ENCODE assay signal across 12 cellular contexts in genomic region chr19:24159707-24160106, GRCh38.
DNase-seq lines count a peak whose midpoint lies in the region; ATAC-seq and TF ChIP-seq lines count a peak whose summit lies in the region.
"Had no signal": no experiment of that assay in that cellular context is flagged by ENCODE, and none has a peak within 500 bp of the region (broad histone marks: within the 10 kb centered on the region; RNA-seq: fewer than 3 reads in every experiment).

No MANE protein-coding gene starts in this region.

- peaks cover 0 to 100% (median 7%) of the 10 kb centered on the region in 11 donors for H3K9me3 ChIP-seq in heart right ventricle
- peaks cover 0 to 14% of the 10 kb centered on the region in 2 donors for H3K9me3 ChIP-seq in right atrium auricular region
- no peaks in the 10 kb centered on the region for H3K9me3 ChIP-seq in OCI-LY1 (ENCODE audit: low read length)
- no peaks in the 10 kb centered on the region for H3K9me3 ChIP-seq in fibroblast of lung (ENCODE audit: control insufficient read depth, insufficient read depth, low read depth, low read length)

- peaks cover 0 to 44% (median 0%) of the 10 kb centered on the region in 9 donors for H3K36me3 ChIP-seq in heart right ventricle
- H3K36me3 ChIP-seq in right atrium auricular region = no peaks in the 10 kb centered on the region
- H3K36me3 ChIP-seq in OCI-LY1 (ENCODE audit: insufficient read depth, low read length) = no peaks in the 10 kb centered on the region
- H3K36me3 ChIP-seq in fibroblast of lung (ENCODE audit: control insufficient read depth, insufficient read depth, low read length) = no peaks in the 10 kb centered on the region

- H3F3A ChIP-seq in OCI-LY1 (ENCODE audit: insufficient read depth, low read length) = no peaks in the 10 kb centered on the region

- DNase-seq in heart right ventricle (no peak), right atrium auricular region (ENCODE audit: low spot score) (no peak), fibroblast of lung (ENCODE audit: low read depth in 2 of 2) (peak; percentile 3 to 16)
- no peak for DNase-seq in activated naive CD4-positive, alpha-beta T cell (lab: John Stamatoyannopoulos, UW)
- DNase-seq: activated CD4-positive, alpha-beta T cell treated with anti-CD3 and anti-CD28 coated beads for 48 hours; C1 segment of cervical spinal cord; cerebellar nuclear complex; NCI-H226 had no signal

- H3K4me1 ChIP-seq in heart right ventricle (no peaks in the 10 kb centered on the region), right atrium auricular region (no peaks in the 10 kb centered on the region), OCI-LY1 (ENCODE audit: insufficient read depth, low read length, severe bottlenecking) (no peaks in the 10 kb centered on the region), fibroblast of lung (ENCODE audit: control insufficient read depth, extremely low read depth, insufficient read depth, low read length) (no peaks in the 10 kb centered on the region)

- no peak overlapping the region for H3K27ac ChIP-seq in heart right ventricle
- no peak overlapping the region for H3K27ac ChIP-seq in right atrium auricular region
- H3K27ac ChIP-seq in OCI-LY1 (ENCODE audit: low read depth, low read length, poor library complexity, severe bottlenecking) = no peak overlapping the region
- no peak overlapping the region for H3K27ac ChIP-seq in fibroblast of lung (ENCODE audit: insufficient read depth, low read length)

- H3K4me2 ChIP-seq in OCI-LY1 (ENCODE audit: low read length) (no peak overlapping the region), fibroblast of lung (ENCODE audit: extremely low read depth, insufficient read depth, low read length) (no peak overlapping the region)

- intact Hi-C loops in heart right ventricle (cut with DNase I) = no loop called here

- H3K79me2 ChIP-seq in OCI-LY1 (ENCODE audit: insufficient read depth, low read length) (no peaks in the 10 kb centered on the region), fibroblast of lung (ENCODE audit: control insufficient read depth, insufficient read depth, low read length) (no peaks in the 10 kb centered on the region)

- WGBS in heart right ventricle, 2 donors = 82 to 90% methylated on average over 2 of the region's 2 CpGs

- H2AFZ ChIP-seq in OCI-LY1 (ENCODE audit: low read length) (no peak overlapping the region), fibroblast of lung (ENCODE audit: low read length) (no peak overlapping the region)

- H3K9ac ChIP-seq in OCI-LY1 (ENCODE audit: low read length) (no peak overlapping the region), fibroblast of lung (ENCODE audit: insufficient read depth, low read length) (no peak overlapping the region)

- H3K4me3 ChIP-seq in heart right ventricle (no peak overlapping the region), right atrium auricular region (no peak overlapping the region), OCI-LY1 (ENCODE audit: low read depth, low read length, poor library complexity, severe bottlenecking) (no peak overlapping the region), fibroblast of lung (replicated peaks in 1 of 4; ENCODE audit: control extremely low read depth in 1 of 4, insufficient read depth in 1 of 4, low read depth in 3 of 4, low read length in 4 of 4) (no peak overlapping the region)

- TF ChIP-seq CTCF in heart right ventricle (IDR thresholded peaks at IDR 0.05) (peak in 6 of 9 donors; percentile 19 to 42 (median 34)), right atrium auricular region (IDR thresholded peaks at IDR 0.05) (peak in 1 of 2 donors; percentile 46), OCI-LY1 (IDR thresholded peaks at IDR 0.05; ENCODE audit: low read length) (peak; percentile 62), fibroblast of lung (conservative IDR thresholded peaks at IDR 0.05 in 1 of 2, IDR thresholded peaks at IDR 0.05 in 1 of 2; ENCODE audit: low read depth in 1 of 2, low read length in 2 of 2) (peak; percentile 34 to 35)

- no peaks in the 10 kb centered on the region for H3K9me2 ChIP-seq in OCI-LY1 (ENCODE audit: low read depth, low read length)

- H3K27me3 ChIP-seq in heart right ventricle (no peaks in the 10 kb centered on the region), right atrium auricular region (no peaks in the 10 kb centered on the region), OCI-LY1 (ENCODE audit: insufficient read depth, low read length) (no peaks in the 10 kb centered on the region), fibroblast of lung (ENCODE audit: control insufficient read depth, insufficient read depth, low read length) (no peaks in the 10 kb centered on the region)

- ATAC-seq in heart right ventricle (no peak), HG02885 (IDR thresholded peaks at IDR 0.05; ENCODE audit: poor library complexity, unreplicated experiment) (no peak), GM19455 (IDR thresholded peaks at IDR 0.05; ENCODE audit: unreplicated experiment) (no peak), GM18873 (IDR thresholded peaks at IDR 0.05; ENCODE audit: low FRiP score, unreplicated experiment) (no peak)

- no peaks in the 10 kb centered on the region for H4K20me1 ChIP-seq in OCI-LY1 (ENCODE audit: insufficient read depth, low read length)
- H4K20me1 ChIP-seq in fibroblast of lung (ENCODE audit: control insufficient read depth, extremely low read depth, insufficient read depth, low read length) = no peaks in the 10 kb centered on the region

Comparison
In these comparisons a context has a peak if more than half of its experiments do, and no peak if none do; other contexts are left out.
1. DNase-seq: peak in fibroblast of lung (2 of 2); none in heart right ventricle (0 of 2), right atrium auricular region (single experiment) and activated naive CD4-positive, alpha-beta T cell (0 of 4).